9 cellular contexts compared by ENCODE assay signal in the genomic region with DNA sequence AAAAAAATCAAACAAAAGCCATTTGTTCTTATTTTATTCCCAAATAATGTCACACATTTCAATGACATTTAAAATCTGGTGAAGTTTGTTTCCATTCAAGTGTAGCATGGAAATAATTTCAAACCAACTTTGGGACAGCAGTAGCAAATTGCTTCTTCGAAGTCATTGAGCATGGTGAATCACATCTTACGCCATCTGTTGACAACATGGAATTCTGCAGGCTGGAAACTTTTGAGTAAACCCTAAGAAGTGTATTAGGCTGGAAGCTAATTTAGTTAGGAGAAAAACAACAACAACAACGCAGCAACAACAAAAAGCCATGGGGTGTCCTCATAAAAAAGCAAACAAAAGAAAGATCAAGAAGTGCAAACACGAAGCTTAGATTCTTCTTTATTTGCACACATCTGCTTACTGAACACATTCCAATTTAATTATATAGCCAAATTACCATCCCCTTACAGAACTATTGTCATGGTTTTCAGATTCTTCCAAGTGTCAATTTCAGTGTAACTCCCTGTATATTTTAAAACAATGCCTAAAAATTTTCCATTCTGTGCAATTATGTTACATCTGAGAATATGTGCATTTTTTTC.
DNase-seq lines count a peak whose midpoint lies in the region; ATAC-seq and TF ChIP-seq lines count a peak whose summit lies in the region.
"Had no signal": no experiment of that assay in that cellular context is flagged by ENCODE, and none has a peak within 500 bp of the region (broad histone marks: within the 10 kb centered on the region; RNA-seq: fewer than 3 reads in every experiment).

No MANE protein-coding gene starts in this region.

- peaks cover 6% of the 10 kb centered on the region for H3K9me3 Mint-ChIP-seq in stimulated activated effector memory CD8-positive, alpha-beta T cell treated with anti-CD3 and anti-CD28 coated beads, Interleukin-12 subunit alpha, Interleukin-12 subunit beta, amount 100 ng/mL, for 72 hours

- no peak overlapping the region for H3K27ac ChIP-seq in IMR-90 (ENCODE audit: insufficient read depth, low read length)
- H3K27ac ChIP-seq: thoracic aorta had no signal

- H4K20me1 ChIP-seq in IMR-90 (ENCODE audit: insufficient read depth, low read length), result no peaks in the 10 kb centered on the region

- no peak overlapping the region for H2BK120ac ChIP-seq in IMR-90 (ENCODE audit: low read depth, low read length)

- no TSS peak for BruUV-seq in IMR-90 (replicated peaks; lab: Mats Ljungman, UMichigan)

- H3K18ac ChIP-seq in IMR-90 (ENCODE audit: low read depth, low read length), result no peak overlapping the region

- CTCF ChIA-PET in IMR-90 (lab: Yijun Ruan, JAX), result interaction anchor here (0.6 kb wide), 1 partner anchor 1072 kb away, joined by 3 read pairs; no protein-coding TSS in a partner anchor

- no peaks in the 10 kb centered on the region for H3K4me1 Mint-ChIP-seq in stimulated activated effector memory CD8-positive, alpha-beta T cell treated with anti-CD3 and anti-CD28 coated beads, Interleukin-12 subunit alpha, Interleukin-12 subunit beta, amount 100 ng/mL, for 72 hours

- no peak for DNase-seq in GM12864 (ENCODE audit: low read depth)
- peak; percentile 0 for DNase-seq in IMR-90
- peak; percentile 68 for DNase-seq in SK-MEL-5 (ENCODE audit: low read depth, low spot score)
- peak; percentile 12 for DNase-seq in kidney epithelial cell (ENCODE audit: low read depth)
- DNase-seq in activated CD4-positive, alpha-beta T cell treated with anti-CD3 and anti-CD28 coated beads, Interleukin-2, amount 50 U/mL, for 48 hours, result no peak
- no peak for DNase-seq in stimulated activated effector memory CD8-positive, alpha-beta T cell treated with anti-CD3 and anti-CD28 coated beads, Interleukin-12 subunit alpha, Interleukin-12 subunit beta, amount 100 ng/mL, for 72 hours (ENCODE audit: low spot score in 2 of 2)

- no peak overlapping the region for H2AFZ ChIP-seq in IMR-90 (replicated peaks; ENCODE audit: low read length, poor library complexity)

- H3K4me2 ChIP-seq in IMR-90 (ENCODE audit: low read depth, low read length), result no peak overlapping the region

- peaks cover 2% of the 10 kb centered on the region for H3K9me3 ChIP-seq in IMR-90 (ENCODE audit: control insufficient read depth, insufficient read depth, low read length)
- H3K9me3 ChIP-seq: thoracic aorta had no signal

- POLR2A ChIA-PET in IMR-90 (lab: Charles Lee; ENCODE audit: unreplicated experiment), result no interaction called here

- dilution Hi-C loops in IMR-90 (cut with HindIII; ENCODE audit: low sequenced_read_pairs, unreplicated experiment), result no loop called here

- H3K27me3 ChIP-seq in IMR-90 (ENCODE audit: control insufficient read depth, insufficient read depth, low read length), result no peaks in the 10 kb centered on the region
- H3K27me3 ChIP-seq in kidney epithelial cell (ENCODE audit: control insufficient read depth, insufficient read depth, low read length), result no peaks in the 10 kb centered on the region

- no peak overlapping the region for H2BK5ac ChIP-seq in IMR-90 (ENCODE audit: low read depth, low read length, poor library complexity, severe bottlenecking)

- no peaks in the 10 kb centered on the region for H3K36me3 Mint-ChIP-seq in stimulated activated effector memory CD8-positive, alpha-beta T cell treated with anti-CD3 and anti-CD28 coated beads, Interleukin-12 subunit alpha, Interleukin-12 subunit beta, amount 100 ng/mL, for 72 hours

- H3K14ac ChIP-seq in IMR-90 (replicated peaks; ENCODE audit: low read depth, low read length), result no peak overlapping the region

- no peak overlapping the region for H2BK20ac ChIP-seq in IMR-90 (ENCODE audit: low read depth, low read length)

- H3K56ac ChIP-seq in IMR-90 (ENCODE audit: extremely low read depth, insufficient read depth, low read length), result no peak overlapping the region

- 60% methylated on average over 2 of the region's 4 CpGs; no CpG with 5 or more reads in 1 of the 2 experiments for WGBS in IMR-90 (ENCODE audit: extremely low coverage in 2 of 2, insufficient read length in 1 of 2), 2 experiments

- H3K36me3 ChIP-seq in IMR-90 (ENCODE audit: control insufficient read depth, insufficient read depth, low read length) (no peaks in the 10 kb centered on the region), kidney epithelial cell (ENCODE audit: control insufficient read depth, insufficient read depth, low read length) (no peaks in the 10 kb centered on the region)
- H3K36me3 ChIP-seq: thoracic aorta had no signal

- H4K5ac ChIP-seq in IMR-90 (ENCODE audit: low read depth, low read length), result no peak overlapping the region

- no peak overlapping the region for H3K27ac Mint-ChIP-seq in stimulated activated effector memory CD8-positive, alpha-beta T cell treated with anti-CD3 and anti-CD28 coated beads, Interleukin-12 subunit alpha, Interleukin-12 subunit beta, amount 100 ng/mL, for 72 hours

- no peak for TF ChIP-seq POLR2A in IMR-90 (IDR thresholded peaks at IDR 0.05; ENCODE audit: low read depth, low read length)

- intact Hi-C loops in IMR-90 (cut with micrococcal nuclease), result no loop called here

- H3K79me1 ChIP-seq in IMR-90 (ENCODE audit: low read depth in 1 of 2, low read length in 2 of 2), result no peaks in the 10 kb centered on the region

- ATAC-seq in IMR-90 (ENCODE audit: low read depth) (no peak), GM21526 (IDR thresholded peaks at IDR 0.05; ENCODE audit: low FRiP score, unreplicated experiment) (no peak), HG03439 (IDR thresholded peaks at IDR 0.05; ENCODE audit: unreplicated experiment) (no peak)
- no peak for ATAC-seq in stimulated activated effector memory CD8-positive, alpha-beta T cell treated with anti-CD3 and anti-CD28 coated beads, Interleukin-12 subunit alpha, Interleukin-12 subunit beta, amount 100 ng/mL, for 72 hours

- H3K23ac ChIP-seq in IMR-90 (ENCODE audit: low read depth, low read length), result no peak overlapping the region

- H3K4me3 ChIP-seq in GM12864 (ENCODE audit: low read depth, low read length) (no peak overlapping the region), IMR-90 (ENCODE audit: insufficient read depth, low read depth, low read length) (no peak overlapping the region), kidney epithelial cell (ENCODE audit: low read depth, low read length) (no peak overlapping the region)
- H3K4me3 ChIP-seq: thoracic aorta had no signal

- no peak overlapping the region for H4K91ac ChIP-seq in IMR-90 (ENCODE audit: insufficient read depth, low read depth, low read length)

- H2AK9ac ChIP-seq in IMR-90 (replicated peaks; ENCODE audit: low read depth, low read length, poor library complexity), result no peak overlapping the region

- TF ChIP-seq CTCF in GM12864 (IDR thresholded peaks at IDR 0.05; ENCODE audit: low read depth, low read length, missing control alignments), result peak; percentile 38
- no peak for TF ChIP-seq CTCF in IMR-90 (conservative IDR thresholded peaks at IDR 0.05; ENCODE audit: low read depth, low read length)
- TF ChIP-seq CTCF in kidney epithelial cell (IDR thresholded peaks at IDR 0.05; ENCODE audit: insufficient read depth, low read length, poor library complexity, severe bottlenecking), result peak; percentile 68

- H3K9me1 ChIP-seq in IMR-90 (ENCODE audit: insufficient read depth, low read length), result no peaks in the 10 kb centered on the region

- no peak overlapping the region for H4K8ac ChIP-seq in IMR-90 (ENCODE audit: low read depth in 2 of 2, low read length in 2 of 2)

- no peaks in the 10 kb centered on the region for H3K4me1 ChIP-seq in IMR-90 (ENCODE audit: control insufficient read depth, insufficient read depth, low read length)

- no peak overlapping the region for H3K4ac ChIP-seq in IMR-90 (ENCODE audit: low read depth, low read length)

- in situ Hi-C loops in IMR-90 (cut with MboI; ENCODE audit: low sequenced_read_pairs), result no loop called here
- in situ Hi-C loops in SK-MEL-5 (cut with HindIII; ENCODE audit: low pct_unique_long_range_greater_than_20kb, low sequenced_read_pairs), result no loop called here

- no peak overlapping the region for H2AK5ac ChIP-seq in IMR-90 (ENCODE audit: low read depth, low read length)

- TF ChIP-seq RAD21 in IMR-90 (IDR thresholded peaks at IDR 0.05; ENCODE audit: low read length), result no peak

- H2BK15ac ChIP-seq in IMR-90 (ENCODE audit: low read depth, low read length), result no peak overlapping the region

- no peak overlapping the region for H3K4me3 Mint-ChIP-seq in stimulated activated effector memory CD8-positive, alpha-beta T cell treated with anti-CD3 and anti-CD28 coated beads, Interleukin-12 subunit alpha, Interleukin-12 subunit beta, amount 100 ng/mL, for 72 hours

- H3K9ac ChIP-seq in IMR-90 (ENCODE audit: low read depth, low read length), result no peak overlapping the region

TF ChIP-seq in IMR-90, 13 proteins besides CTCF, POLR2A, EP300 and RAD21 (continues in another document):
- TF ChIP-seq MAZ (IDR thresholded peaks at IDR 0.05; ENCODE audit: borderline replicate concordance, low read depth, low read length) (no peak), RCOR1 (IDR thresholded peaks at IDR 0.05; ENCODE audit: insufficient replicate concordance, low read length) (no peak), RFX5 (IDR thresholded peaks at IDR 0.05; ENCODE audit: low read depth, low read length) (no peak), CHD1 (IDR thresholded peaks at IDR 0.05; ENCODE audit: low read depth, low read length) (no peak), MXI1 (IDR thresholded peaks at IDR 0.05; ENCODE audit: borderline replicate concordance, low read depth, low read length) (no peak), BHLHE40 (IDR thresholded peaks at IDR 0.05; ENCODE audit: low read depth, low read length) (no peak), FOS (IDR thresholded peaks at IDR 0.05; ENCODE audit: low read depth, low read length) (no peak), SMC3 (IDR thresholded peaks at IDR 0.05; ENCODE audit: low read depth, low read length) (no peak), CEBPB (IDR thresholded peaks at IDR 0.05; ENCODE audit: low read depth, low read length) (no peak)
- TF ChIP-seq, protein P1, sequence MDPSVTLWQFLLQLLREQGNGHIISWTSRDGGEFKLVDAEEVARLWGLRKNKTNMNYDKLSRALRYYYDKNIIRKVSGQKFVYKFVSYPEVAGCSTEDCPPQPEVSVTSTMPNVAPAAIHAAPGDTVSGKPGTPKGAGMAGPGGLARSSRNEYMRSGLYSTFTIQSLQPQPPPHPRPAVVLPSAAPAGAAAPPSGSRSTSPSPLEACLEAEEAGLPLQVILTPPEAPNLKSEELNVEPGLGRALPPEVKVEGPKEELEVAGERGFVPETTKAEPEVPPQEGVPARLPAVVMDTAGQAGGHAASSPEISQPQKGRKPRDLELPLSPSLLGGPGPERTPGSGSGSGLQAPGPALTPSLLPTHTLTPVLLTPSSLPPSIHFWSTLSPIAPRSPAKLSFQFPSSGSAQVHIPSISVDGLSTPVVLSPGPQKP (IDR thresholded peaks at IDR 0.05; ENCODE audit: borderline replicate concordance, low read depth, low read length), result no peak

Comparison
In these comparisons a context has a peak if more than half of its experiments do, and no peak if none do; other contexts are left out.
1. DNase-seq: peak in IMR-90 (single experiment), SK-MEL-5 (single experiment) and kidney epithelial cell (single experiment); none in GM12864 (single experiment), activated CD4-positive, alpha-beta T cell treated with anti-CD3 and anti-CD28 coated beads, Interleukin-2, amount 50 U/mL, for 48 hours (0 of 2) and stimulated activated effector memory CD8-positive, alpha-beta T cell treated with anti-CD3 and anti-CD28 coated beads, Interleukin-12 subunit alpha, Interleukin-12 subunit beta, amount 100 ng/mL, for 72 hours (0 of 2).